14 cellular contexts compared by ENCODE assay signal in the genomic region with DNA sequence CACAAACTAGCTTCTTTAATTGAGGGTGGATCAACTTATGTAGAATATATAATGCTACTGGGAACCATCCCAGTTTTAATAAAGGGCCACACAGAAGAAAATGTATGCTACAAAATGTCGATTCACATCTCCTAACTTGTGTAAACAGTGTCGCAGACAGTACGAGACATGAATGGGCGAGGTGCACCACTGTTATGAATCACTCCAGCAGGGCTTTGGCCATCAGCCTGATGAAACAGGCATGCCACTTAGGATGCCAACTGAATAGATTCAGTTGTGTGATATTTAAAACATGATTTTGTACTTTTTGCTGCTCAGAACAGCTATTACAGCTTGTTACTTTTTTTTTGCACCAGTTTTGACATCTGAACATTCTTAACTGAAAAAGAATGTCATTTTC.
A peak's percentile ranks its signal among the peaks of the same experiment; 100 is the strongest.
DNase-seq lines count a peak whose midpoint lies in the region; ATAC-seq and TF ChIP-seq lines count a peak whose summit lies in the region.
"Had no signal": no experiment of that assay in that cellular context is flagged by ENCODE, and none has a peak within 500 bp of the region (broad histone marks: within the 10 kb centered on the region; RNA-seq: fewer than 3 reads in every experiment).

No MANE protein-coding gene starts in this region.

- no peaks in the 10 kb centered on the region for H3K4me1 Mint-ChIP-seq in T-helper 2 cell treated with Interferon-gamma antibody and Interleukin-4, amounts not matched to agents 5 μg/mL and 100 μg/mL, for 36 hours (ENCODE audit: low read depth)
- H3K4me1 Mint-ChIP-seq: activated T-helper 17 cell treated with anti-CD3 and anti-CD28 coated beads, Interleukin-2, amount 50 U/mL, for 72 hours had no signal

- H2BK120ac ChIP-seq in trophoblast cell (ENCODE audit: insufficient read depth, low read length, poor library complexity), result no peak overlapping the region

- H2AFZ ChIP-seq in PC-3 (ENCODE audit: low read length) (peak overlapping the region; percentile 51), trophoblast cell (ENCODE audit: insufficient read depth, low read length, poor library complexity) (no peak overlapping the region)

- no peaks in the 10 kb centered on the region for H4K20me1 ChIP-seq in PC-3 (ENCODE audit: low read length)

- no peak overlapping the region for H4K91ac ChIP-seq in trophoblast cell (ENCODE audit: low read depth, low read length)

- CTCF ChIA-PET in PC-3 (lab: Charles Lee), result no interaction called here

- H3K9ac ChIP-seq in PC-3 (ENCODE audit: low read length) (no peak overlapping the region), trophoblast cell (ENCODE audit: low read length) (no peak overlapping the region)

- H3K4me3 ChIP-seq in PC-3 (ENCODE audit: low read length), result no peak overlapping the region
- no peak overlapping the region for H3K4me3 ChIP-seq in trophoblast cell (ENCODE audit: low read depth, low read length)

- H3K36me3 ChIP-seq in PC-3 (ENCODE audit: low read depth, low read length) (no peaks in the 10 kb centered on the region), trophoblast cell (ENCODE audit: control insufficient read depth in 1 of 2, insufficient read depth in 2 of 2, low read length in 2 of 2) (no peaks in the 10 kb centered on the region)

- peak overlapping the region; percentile 40 for H3K27ac ChIP-seq in PC-3 (ENCODE audit: low read length)
- no peak overlapping the region for H3K27ac ChIP-seq in trophoblast cell (ENCODE audit: low read depth, low read length)

- H3K4me1 ChIP-seq in PC-3 (ENCODE audit: insufficient read depth, low read length), result peaks cover 34% of the 10 kb centered on the region
- peaks cover 3 to 10% of the 10 kb centered on the region in 2 experiments for H3K4me1 ChIP-seq in trophoblast cell (ENCODE audit: control insufficient read depth in 1 of 2, insufficient read depth in 2 of 2, low read length in 2 of 2)

- no peak overlapping the region for H4K8ac ChIP-seq in trophoblast cell (ENCODE audit: low read depth, low read length)

- H3K18ac ChIP-seq in trophoblast cell (ENCODE audit: low read length), result no peak overlapping the region

- H3K23ac ChIP-seq in trophoblast cell (ENCODE audit: low read length), result no peak overlapping the region

- no peaks in the 10 kb centered on the region for H3K79me1 ChIP-seq in trophoblast cell (ENCODE audit: low read length)

- H3K4me3 Mint-ChIP-seq in T-helper 2 cell treated with Interferon-gamma antibody and Interleukin-4, amounts not matched to agents 5 μg/mL and 100 μg/mL, for 36 hours, result no peak overlapping the region
- H3K4me3 Mint-ChIP-seq: activated T-helper 17 cell treated with anti-CD3 and anti-CD28 coated beads, Interleukin-2, amount 50 U/mL, for 72 hours had no signal

- no peak overlapping the region for H4K12ac ChIP-seq in trophoblast cell (ENCODE audit: low read depth, low read length)

- H3K27ac Mint-ChIP-seq in T-helper 2 cell treated with Interferon-gamma antibody and Interleukin-4, amounts not matched to agents 5 μg/mL and 100 μg/mL, for 36 hours, result no peak overlapping the region
- H3K27ac Mint-ChIP-seq: activated T-helper 17 cell treated with anti-CD3 and anti-CD28 coated beads, Interleukin-2, amount 50 U/mL, for 72 hours had no signal

- no peaks in the 10 kb centered on the region for H3K36me3 Mint-ChIP-seq in T-helper 2 cell treated with Interferon-gamma antibody and Interleukin-4, amounts not matched to agents 5 μg/mL and 100 μg/mL, for 36 hours (ENCODE audit: low read depth)

- no peaks in the 10 kb centered on the region for H3K79me2 ChIP-seq in PC-3 (ENCODE audit: low read length)
- H3K79me2 ChIP-seq in trophoblast cell (ENCODE audit: control insufficient read depth, insufficient read depth, low read length, poor library complexity), result no peaks in the 10 kb centered on the region

- H3F3A ChIP-seq in PC-3 (ENCODE audit: low read length, unreplicated experiment), result no peaks in the 10 kb centered on the region

- H3K4ac ChIP-seq in trophoblast cell (ENCODE audit: low read depth, low read length), result peak overlapping the region; percentile 62

- H2AK5ac ChIP-seq in trophoblast cell (ENCODE audit: low read length), result no peak overlapping the region

- H3K9me3 Mint-ChIP-seq in T-helper 2 cell treated with Interferon-gamma antibody and Interleukin-4, amounts not matched to agents 5 μg/mL and 100 μg/mL, for 36 hours, result no peaks in the 10 kb centered on the region
- H3K9me3 Mint-ChIP-seq: activated T-helper 17 cell treated with anti-CD3 and anti-CD28 coated beads, Interleukin-2, amount 50 U/mL, for 72 hours had no signal

- H3K14ac ChIP-seq in trophoblast cell (ENCODE audit: low read length), result no peak overlapping the region

- no peak for TF ChIP-seq CTCF in PC-3 (conservative IDR thresholded peaks at IDR 0.05; ENCODE audit: low read depth, low read length)

- H3K9me3 ChIP-seq in PC-3 (ENCODE audit: low read length) (no peaks in the 10 kb centered on the region), trophoblast cell (ENCODE audit: insufficient read depth, low read depth, low read length) (no peaks in the 10 kb centered on the region)

- POLR2A ChIA-PET in PC-3 (lab: Charles Lee; ENCODE audit: unreplicated experiment), result no interaction called here

- DNase-seq in Daoy (ENCODE audit: low read depth) (peak; percentile 50), PC-3 (peak; percentile 77), trophoblast cell (no peak), T-helper 1 cell (no peak)
- no peak for DNase-seq in T-helper 2 cell treated with Interferon-gamma antibody and Interleukin-4, amounts not matched to agents 5 μg/mL and 100 μg/mL, for 36 hours (ENCODE audit: low spot score)
- DNase-seq: cerebellar nuclear complex, Karpas-422, left ventricle myocardium superior, NCI-H345, Right ventricle myocardium superior had no signal

- no CpG with 5 or more reads among the region's 4 CpGs for WGBS in trophoblast cell (ENCODE audit: extremely low coverage, insufficient coverage, insufficient read length)

- intact Hi-C loops in PC-3 (cut with micrococcal nuclease), result loop anchor here (5.0 kb wide), 1 partner anchor 72 kb away; no protein-coding TSS in a partner anchor

- BruUV-seq in PC-3 (replicated peaks; lab: Mats Ljungman, UMichigan), result no TSS peak

- peak; percentile 87 for ATAC-seq in PC-3
- ATAC-seq in esophagus mucosa, result peak; percentile 96
- no peak for ATAC-seq in HG02973 (IDR thresholded peaks at IDR 0.05; ENCODE audit: unreplicated experiment)
- no peak for ATAC-seq in HG03457 (IDR thresholded peaks at IDR 0.05; ENCODE audit: unreplicated experiment)
- ATAC-seq: activated T-helper 17 cell treated with anti-CD3 and anti-CD28 coated beads, Interleukin-2, amount 50 U/mL, for 72 hours; left ventricle myocardium superior had no signal

- H3K27me3 ChIP-seq in PC-3 (ENCODE audit: low read length), result no peaks in the 10 kb centered on the region
- no peaks in the 10 kb centered on the region for H3K27me3 ChIP-seq in trophoblast cell (ENCODE audit: insufficient read depth, low read length)

- no peak overlapping the region for H2BK5ac ChIP-seq in trophoblast cell (ENCODE audit: low read depth, low read length, poor library complexity)

- peak overlapping the region; percentile 47 for H3K4me2 ChIP-seq in PC-3 (ENCODE audit: low read length)
- H3K4me2 ChIP-seq in trophoblast cell (ENCODE audit: low read length), result no peak overlapping the region

- no peaks in the 10 kb centered on the region for H3K27me3 Mint-ChIP-seq in T-helper 2 cell treated with Interferon-gamma antibody and Interleukin-4, amounts not matched to agents 5 μg/mL and 100 μg/mL, for 36 hours (ENCODE audit: low read depth)
- H3K27me3 Mint-ChIP-seq: activated T-helper 17 cell treated with anti-CD3 and anti-CD28 coated beads, Interleukin-2, amount 50 U/mL, for 72 hours had no signal

- H2BK12ac ChIP-seq in trophoblast cell (ENCODE audit: low read length), result no peak overlapping the region

- no peaks in the 10 kb centered on the region for H3K9me2 ChIP-seq in PC-3 (replicated peaks; ENCODE audit: low read length)

Comparison
In these comparisons a context has a peak if more than half of its experiments do, and no peak if none do; other contexts are left out.
1. DNase-seq: peak in Daoy (single experiment) and PC-3 (single experiment); none in trophoblast cell (0 of 2), T-helper 1 cell (0 of 5) and T-helper 2 cell treated with Interferon-gamma antibody and Interleukin-4, amounts not matched to agents 5 μg/mL and 100 μg/mL, for 36 hours (single experiment).
2. ATAC-seq: peak in PC-3 (single experiment) and esophagus mucosa (single experiment); none in HG02973 (single experiment) and HG03457 (single experiment).